Comparison of ENCODE assay signal across 2 cellular contexts in the genomic region with DNA sequence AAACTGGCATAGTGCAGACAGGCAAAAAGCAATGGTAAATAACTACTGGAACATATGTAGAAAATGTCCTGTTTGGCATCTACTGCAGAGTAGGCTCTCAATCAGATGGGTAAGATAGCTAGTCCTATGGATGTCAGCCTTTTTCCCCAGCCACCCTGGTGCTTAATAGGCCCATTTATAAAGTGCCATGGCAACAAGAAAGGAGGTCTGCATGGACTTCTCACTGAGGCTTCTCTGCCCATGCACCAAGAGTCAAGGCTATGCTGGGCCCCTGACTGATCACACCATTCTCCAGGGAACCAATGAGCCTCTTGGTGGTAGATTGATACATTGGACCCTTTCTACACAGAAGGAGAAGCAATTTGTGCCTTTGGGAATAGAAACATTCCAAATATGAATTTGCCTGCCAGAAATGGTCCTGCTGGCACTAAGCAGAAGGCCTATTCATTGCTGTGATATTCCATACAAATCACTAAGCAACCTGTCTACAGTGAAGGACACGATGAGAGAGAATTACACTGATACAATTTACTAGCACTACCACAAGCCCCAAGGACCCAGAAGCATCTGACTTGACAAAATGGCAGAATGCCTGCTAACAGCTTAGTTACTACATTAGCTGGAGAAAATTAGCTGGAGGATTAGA.
TF ChIP-seq lines count a peak whose summit lies in the region.

No MANE protein-coding gene starts in this region.

TF ChIP-seq in IMR-90, 13 proteins besides CTCF, POLR2A, EP300 and RAD21:
- TF ChIP-seq CEBPB (IDR thresholded peaks at IDR 0.05; ENCODE audit: low read depth, low read length) (no peak), MXI1 (IDR thresholded peaks at IDR 0.05; ENCODE audit: borderline replicate concordance, low read depth, low read length) (no peak), BHLHE40 (IDR thresholded peaks at IDR 0.05; ENCODE audit: low read depth, low read length) (no peak), RCOR1 (IDR thresholded peaks at IDR 0.05; ENCODE audit: insufficient replicate concordance, low read length) (no peak), MAFK (IDR thresholded peaks at IDR 0.05; ENCODE audit: low read depth, low read length) (no peak), RFX5 (IDR thresholded peaks at IDR 0.05; ENCODE audit: low read depth, low read length) (no peak), SMC3 (IDR thresholded peaks at IDR 0.05; ENCODE audit: low read depth, low read length) (no peak), CHD1 (IDR thresholded peaks at IDR 0.05; ENCODE audit: low read depth, low read length) (no peak), MAZ (IDR thresholded peaks at IDR 0.05; ENCODE audit: borderline replicate concordance, low read depth, low read length) (no peak), NFE2L2 (IDR thresholded peaks at IDR 0.05; ENCODE audit: low read depth, low read length) (no peak)
- TF ChIP-seq, protein P1, sequence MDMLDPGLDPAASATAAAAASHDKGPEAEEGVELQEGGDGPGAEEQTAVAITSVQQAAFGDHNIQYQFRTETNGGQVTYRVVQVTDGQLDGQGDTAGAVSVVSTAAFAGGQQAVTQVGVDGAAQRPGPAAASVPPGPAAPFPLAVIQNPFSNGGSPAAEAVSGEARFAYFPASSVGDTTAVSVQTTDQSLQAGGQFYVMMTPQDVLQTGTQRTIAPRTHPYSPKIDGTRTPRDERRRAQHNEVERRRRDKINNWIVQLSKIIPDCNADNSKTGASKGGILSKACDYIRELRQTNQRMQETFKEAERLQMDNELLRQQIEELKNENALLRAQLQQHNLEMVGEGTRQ (IDR thresholded peaks at IDR 0.05; ENCODE audit: low read depth, low read length), result no peak
- TF ChIP-seq, protein P2, sequence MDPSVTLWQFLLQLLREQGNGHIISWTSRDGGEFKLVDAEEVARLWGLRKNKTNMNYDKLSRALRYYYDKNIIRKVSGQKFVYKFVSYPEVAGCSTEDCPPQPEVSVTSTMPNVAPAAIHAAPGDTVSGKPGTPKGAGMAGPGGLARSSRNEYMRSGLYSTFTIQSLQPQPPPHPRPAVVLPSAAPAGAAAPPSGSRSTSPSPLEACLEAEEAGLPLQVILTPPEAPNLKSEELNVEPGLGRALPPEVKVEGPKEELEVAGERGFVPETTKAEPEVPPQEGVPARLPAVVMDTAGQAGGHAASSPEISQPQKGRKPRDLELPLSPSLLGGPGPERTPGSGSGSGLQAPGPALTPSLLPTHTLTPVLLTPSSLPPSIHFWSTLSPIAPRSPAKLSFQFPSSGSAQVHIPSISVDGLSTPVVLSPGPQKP (IDR thresholded peaks at IDR 0.05; ENCODE audit: borderline replicate concordance, low read depth, low read length), result no peak

TF ChIP-seq in H1, 55 proteins besides CTCF, POLR2A, EP300 and RAD21:
- no peak for TF ChIP-seq YY1 (IDR thresholded peaks at IDR 0.05; ENCODE audit: low read depth, low read length)
- TF ChIP-seq SUZ12 (IDR thresholded peaks at IDR 0.05; ENCODE audit: low read length), result no peak
- TF ChIP-seq, protein P3, sequence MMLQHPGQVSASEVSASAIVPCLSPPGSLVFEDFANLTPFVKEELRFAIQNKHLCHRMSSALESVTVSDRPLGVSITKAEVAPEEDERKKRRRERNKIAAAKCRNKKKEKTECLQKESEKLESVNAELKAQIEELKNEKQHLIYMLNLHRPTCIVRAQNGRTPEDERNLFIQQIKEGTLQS (IDR thresholded peaks at IDR 0.05; ENCODE audit: insufficient read depth, low read depth, low read length), result no peak
- no peak for TF ChIP-seq JUN (IDR thresholded peaks at IDR 0.05; ENCODE audit: low read depth, low read length)
- TF ChIP-seq RNF2 (IDR thresholded peaks at IDR 0.05; ENCODE audit: borderline replicate concordance, low read depth, low read length, missing control alignments, poor library complexity, severe bottlenecking), result no peak
- no peak for TF ChIP-seq FOSL1 (IDR thresholded peaks at IDR 0.05; ENCODE audit: insufficient read depth, low read depth, low read length)
- TF ChIP-seq NRF1 (IDR thresholded peaks at IDR 0.05; ENCODE audit: low read depth, low read length), result no peak
- TF ChIP-seq EGR1 (IDR thresholded peaks at IDR 0.05; ENCODE audit: borderline replicate concordance, low read depth, low read length), result no peak
- TF ChIP-seq KDM4A (IDR thresholded peaks at IDR 0.05; ENCODE audit: low read depth, low read length, severe bottlenecking), result no peak
- TF ChIP-seq HDAC6 (IDR thresholded peaks at IDR 0.05; ENCODE audit: low read depth, low read length), result no peak
- TF ChIP-seq CBX5 (IDR thresholded peaks at IDR 0.05; ENCODE audit: low read depth, low read length), result no peak
- TF ChIP-seq, protein P1 (IDR thresholded peaks at IDR 0.05; ENCODE audit: low read length), result no peak
- TF ChIP-seq TBP (IDR thresholded peaks at IDR 0.05; ENCODE audit: low read depth, low read length), result no peak
- no peak for TF ChIP-seq POU5F1 (IDR thresholded peaks at IDR 0.05; ENCODE audit: low read depth, low read length)
- TF ChIP-seq SP1 (IDR thresholded peaks at IDR 0.05; ENCODE audit: low read depth, low read length), result no peak
